ENCODE assay signal across 12 cellular contexts in the genomic region with DNA sequence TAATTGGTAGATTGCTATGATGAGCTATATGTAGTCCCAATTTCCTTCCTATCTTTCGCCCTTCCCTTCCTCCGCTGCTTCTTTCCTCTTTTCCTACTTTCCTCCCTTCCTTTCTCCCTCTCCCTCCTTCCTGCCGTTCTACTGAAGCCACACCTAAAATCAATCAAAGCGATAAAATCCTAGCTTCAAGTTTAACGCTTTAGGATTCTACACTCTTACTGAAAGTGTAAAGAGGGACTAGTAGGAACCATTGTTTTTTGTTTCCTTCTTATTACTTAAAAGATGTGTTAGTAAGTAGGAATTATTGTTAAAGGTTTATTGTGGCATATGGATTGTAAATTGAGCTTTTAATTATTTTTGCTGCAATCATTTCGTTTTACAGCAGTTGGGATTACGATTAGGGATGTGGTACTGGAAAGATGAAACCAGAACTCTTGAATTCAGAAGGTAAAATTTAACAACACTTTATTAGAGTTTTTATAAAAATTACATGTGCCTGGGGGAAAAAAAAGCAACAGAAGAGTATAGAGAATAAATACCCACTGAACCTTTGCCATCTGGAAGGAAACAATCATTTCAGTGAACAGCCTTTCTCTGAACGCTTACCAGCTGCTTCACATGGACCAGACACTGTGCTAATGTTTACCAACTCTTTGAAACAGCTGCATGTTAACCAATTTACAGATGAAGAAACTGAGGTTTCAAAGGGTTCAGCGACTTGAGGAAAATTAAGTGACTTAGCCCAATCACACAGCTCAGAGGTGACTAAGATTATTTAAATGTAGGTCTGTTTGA. TPM values are rescaled to one million over a fixed set of nuclear protein-coding genes. Genes with fewer than 3 reads are reported as not detected.
DNase-seq lines count a peak whose midpoint lies in the region; ATAC-seq and TF ChIP-seq lines count a peak whose summit lies in the region.
"Had no signal": no experiment of that assay in that cellular context is flagged by ENCODE, and none has a peak within 500 bp of the region (broad histone marks: within the 10 kb centered on the region; RNA-seq: fewer than 3 reads in every experiment).

No MANE protein-coding gene starts in this region.

- no peak for TF ChIP-seq CTCF in Caco-2 (IDR thresholded peaks at IDR 0.05; ENCODE audit: insufficient read depth in 1 of 2, low read depth in 1 of 2, low read length in 1 of 2, severe bottlenecking in 1 of 2, unreplicated experiment in 1 of 2)
- TF ChIP-seq CTCF in choroid plexus epithelial cell (conservative IDR thresholded peaks at IDR 0.05; ENCODE audit: low read depth, low read length), result no peak
- no peak for TF ChIP-seq CTCF in GM13976 (IDR thresholded peaks at IDR 0.05; ENCODE audit: borderline replicate concordance, control extremely low read depth, extremely low read depth, insufficient read depth, missing control alignments)

- ATAC-seq in naive thymus-derived CD4-positive, alpha-beta T cell, result no peak
- no peak for ATAC-seq in HG03565 (IDR thresholded peaks at IDR 0.05; ENCODE audit: unreplicated experiment)

- H3K27me3 Mint-ChIP-seq in Caco-2 (ENCODE audit: insufficient read depth, unreplicated experiment), result no peaks in the 10 kb centered on the region
- peaks cover 0 to 70% (median 5%) of the 10 kb centered on the region in 5 donors for H3K27me3 Mint-ChIP-seq in naive thymus-derived CD4-positive, alpha-beta T cell

- intact Hi-C loops in Caco-2 (cut with micrococcal nuclease; ENCODE audit: unreplicated experiment), result loop anchor here (1.0 kb wide), 1 partner anchor 12 kb away; no protein-coding TSS in a partner anchor
- intact Hi-C loops in naive thymus-derived CD4-positive, alpha-beta T cell (cut with micrococcal nuclease), result no loop called here

- H3K9me3 ChIP-seq in Caco-2, result no peaks in the 10 kb centered on the region
- H3K9me3 ChIP-seq in naive thymus-derived CD4-positive, alpha-beta T cell (ENCODE audit: control insufficient read depth in 2 of 3, low read length in 3 of 3), result no peaks in the 10 kb centered on the region
- H3K9me3 ChIP-seq: MG63 had no signal

- in situ Hi-C loops in GM13976 (cut with MboI; ENCODE audit: low sequenced_read_pairs, unreplicated experiment), result no loop called here

- no peaks in the 10 kb centered on the region for H3K27me3 ChIP-seq in Caco-2 (replicated peaks; ENCODE audit: control insufficient read depth, insufficient read depth, low read length)
- H3K27me3 ChIP-seq in naive thymus-derived CD4-positive, alpha-beta T cell (ENCODE audit: control insufficient read depth in 2 of 2, insufficient read depth in 2 of 2, low read length in 2 of 2), result no peaks in the 10 kb centered on the region
- H3K27me3 ChIP-seq: MG63 had no signal

- DNase-seq in Caco-2 (no peak), NAMALWA (ENCODE audit: low spot score) (peak; percentile 15), choroid plexus epithelial cell (ENCODE audit: low read depth) (no peak), mucosa of gallbladder (ENCODE audit: low spot score) (no peak), NCI-H1930 (lab: John Stamatoyannopoulos, UW) (no peak), GM13976 (ENCODE audit: low spot score) (no peak)
- no peak for DNase-seq in naive thymus-derived CD4-positive, alpha-beta T cell
- DNase-seq: activated effector memory CD4-positive, alpha-beta T cell treated with Interleukin-2 at 50 U/mL for 16 hours; EL; MG63; occipital lobe had no signal

- CTCF ChIA-PET in Caco-2 (lab: Charles Lee), result interaction anchor here (0.6 kb wide), 1 partner anchor 552 kb away, joined by 9 read pairs; no protein-coding TSS in a partner anchor
- CTCF ChIA-PET in naive thymus-derived CD4-positive, alpha-beta T cell (lab: Charles Lee), result interaction anchor here (0.8 kb wide), 1 partner anchor 245 kb away, joined by 3 read pairs; no protein-coding TSS in a partner anchor

- no peak overlapping the region for H3K27ac Mint-ChIP-seq in Caco-2 (ENCODE audit: unreplicated experiment)
- peak overlapping the region in 5 of 9 donors; percentile 44 to 89 (median 67) for H3K27ac Mint-ChIP-seq in naive thymus-derived CD4-positive, alpha-beta T cell

- peaks cover 19% of the 10 kb centered on the region for H3K4me1 ChIP-seq in Caco-2
- H3K4me1 ChIP-seq in naive thymus-derived CD4-positive, alpha-beta T cell (ENCODE audit: control insufficient read depth in 2 of 2, insufficient read depth in 2 of 2, low read length in 2 of 2), result peaks cover 0 to 13% of the 10 kb centered on the region in 2 donors

- POLR2A ChIA-PET in Caco-2 (lab: Charles Lee), result interaction anchor here (0.7 kb wide), 1 partner anchor 39 kb away, joined by 3 read pairs; no protein-coding TSS in a partner anchor
- POLR2A ChIA-PET in naive thymus-derived CD4-positive, alpha-beta T cell (lab: Charles Lee), result interaction anchor here (1.3 to 2.5 kb wide), 2 partner anchors 8 to 10 kb away, joined by 4 to 10 read pairs; partner anchors contain the start of gene HSPA2

- BruUV-seq in Caco-2 (replicated peaks; lab: Mats Ljungman, UMichigan), result TSS peak; percentile 28

- H3K4me3 Mint-ChIP-seq in Caco-2 (ENCODE audit: unreplicated experiment), result peak overlapping the region; percentile 70
- peak overlapping the region; percentile 67 to 89 (median 82) for H3K4me3 Mint-ChIP-seq in naive thymus-derived CD4-positive, alpha-beta T cell

- H3K4me3 ChIP-seq in Caco-2 (ENCODE audit: low read depth, low read length) (peak overlapping the region; percentile 58), choroid plexus epithelial cell (ENCODE audit: low read depth, low read length) (peak overlapping the region; percentile 3)
- H3K4me3 ChIP-seq in naive thymus-derived CD4-positive, alpha-beta T cell (ENCODE audit: low read length), result no peak overlapping the region
- H3K4me3 ChIP-seq: MG63 had no signal

- no peaks in the 10 kb centered on the region for H3K36me3 Mint-ChIP-seq in Caco-2 (ENCODE audit: insufficient read depth, unreplicated experiment)
- peaks cover 0 to 5% (median 0%) of the 10 kb centered on the region in 5 donors for H3K36me3 Mint-ChIP-seq in naive thymus-derived CD4-positive, alpha-beta T cell

- no peak overlapping the region for H3K27ac ChIP-seq in naive thymus-derived CD4-positive, alpha-beta T cell (ENCODE audit: low read depth, low read length)

- peaks cover 24% of the 10 kb centered on the region for H3K4me1 Mint-ChIP-seq in Caco-2 (ENCODE audit: low read depth, unreplicated experiment)
- peaks cover 9 to 20% (median 15%) of the 10 kb centered on the region in 7 donors for H3K4me1 Mint-ChIP-seq in naive thymus-derived CD4-positive, alpha-beta T cell

- no peaks in the 10 kb centered on the region for H3K9me3 Mint-ChIP-seq in Caco-2 (ENCODE audit: unreplicated experiment)
- H3K9me3 Mint-ChIP-seq in naive thymus-derived CD4-positive, alpha-beta T cell, result no peaks in the 10 kb centered on the region

- no peaks in the 10 kb centered on the region for H3K36me3 ChIP-seq in Caco-2 (ENCODE audit: control insufficient read depth, insufficient read depth, low read length)
- H3K36me3 ChIP-seq in naive thymus-derived CD4-positive, alpha-beta T cell (ENCODE audit: control insufficient read depth in 2 of 3, insufficient read depth in 3 of 3, low read length in 3 of 3), result no peaks in the 10 kb centered on the region
- H3K36me3 ChIP-seq: MG63 had no signal

RNA-seq across cellular contexts. Expression of gene PPP1R36, which starts 1.0 kb away (rescaled TPM):
- total RNA-seq in Caco-2 (2022), result 2.3 and 2.9 TPM in 2 replicates
- total RNA-seq in naive thymus-derived CD4-positive, alpha-beta T cell, result under 1 TPM in 1 of 5 experiments, not detected in 4; 0.31 TPM
- polyA plus RNA-seq in naive thymus-derived CD4-positive, alpha-beta T cell, result under 1 TPM in 1 of 2 donors, not detected in 1; 0.30 TPM
- total RNA-seq in mucosa of gallbladder, result 3.2 TPM

RNA-seq across cellular contexts. Expression of gene HSPA2, which starts 10.2 kb away (rescaled TPM):
- total RNA-seq in Caco-2 (2022) (8.3 and 8.7 TPM in 2 replicates), mucosa of gallbladder (16.2 TPM)
- total RNA-seq in naive thymus-derived CD4-positive, alpha-beta T cell, result 1 to 10 TPM in 1 of 5 experiments, under 1 TPM in 4; 0.32 to 2.5 (median 0.76) TPM
- under 1 TPM; 0.21 to 0.99 TPM for polyA plus RNA-seq in naive thymus-derived CD4-positive, alpha-beta T cell

RNA-seq across cellular contexts. Expression of gene ZBTB1, which starts 46.2 kb away (rescaled TPM):
- total RNA-seq in Caco-2 (2022) (34.3 TPM in 2 replicates), mucosa of gallbladder (38.5 TPM)
- total RNA-seq in naive thymus-derived CD4-positive, alpha-beta T cell, result 100 to 1,000 TPM in 2 of 5 experiments, 10 to 100 TPM in 3; 97.1 to 119 (median 98.4) TPM
- 10 to 100 TPM; 42.4 to 49.7 TPM for polyA plus RNA-seq in naive thymus-derived CD4-positive, alpha-beta T cell

RNA-seq across cellular contexts. Expression of gene ZBTB25, which starts 47.1 kb away (rescaled TPM):
- 8.8 and 10.0 TPM in 2 replicates for total RNA-seq in Caco-2 (2022)
- total RNA-seq in naive thymus-derived CD4-positive, alpha-beta T cell, result 10 to 100 TPM; 37.6 to 88.0 (median 60.6) TPM
- 10 to 100 TPM; 30.5 to 35.6 TPM for polyA plus RNA-seq in naive thymus-derived CD4-positive, alpha-beta T cell
- 13.6 TPM for total RNA-seq in mucosa of gallbladder
